Comparison of ENCODE assay signal across 20 cellular contexts in genomic region chr14:96803958-96804357, GRCh38. TPM values are rescaled to one million over a fixed set of nuclear protein-coding genes. Genes with fewer than 3 reads are reported as not detected.
DNase-seq lines count a peak whose midpoint lies in the region; ATAC-seq and TF ChIP-seq lines count a peak whose summit lies in the region.
"Had no signal": no experiment of that assay in that cellular context is flagged by ENCODE, and none has a peak within 500 bp of the region (broad histone marks: within the 10 kb centered on the region; RNA-seq: fewer than 3 reads in every experiment).

No MANE protein-coding gene starts in this region.

- no peak overlapping the region for H3K9ac ChIP-seq in OCI-LY1 (ENCODE audit: low read length)

- peaks cover 49% of the 10 kb centered on the region for H3K4me1 ChIP-seq in OCI-LY1 (ENCODE audit: insufficient read depth, low read length, severe bottlenecking)
- H3K4me1 ChIP-seq: gastroesophageal sphincter, uterus had no signal

- H3F3A ChIP-seq in OCI-LY1 (ENCODE audit: insufficient read depth, low read length): no peaks in the 10 kb centered on the region

- no peaks in the 10 kb centered on the region for H3K9me3 ChIP-seq in OCI-LY1 (ENCODE audit: low read length)
- H3K9me3 ChIP-seq: gastroesophageal sphincter, uterus had no signal

- H3K36me3 Mint-ChIP-seq in activated T-cell treated with anti-CD3 and anti-CD28 coated beads, Interleukin-2, amount 50 U/mL, for 72 hours (ENCODE audit: insufficient read depth in 2 of 2): peaks cover 0 to 2% of the 10 kb centered on the region in 2 donors
- peaks cover 3% of the 10 kb centered on the region for H3K36me3 Mint-ChIP-seq in effector memory CD8-positive, alpha-beta T cell (ENCODE audit: insufficient read depth)
- H3K36me3 Mint-ChIP-seq in stimulated activated memory B cell treated with anti-CD40 and anti-IgM and Interleukin-4, amounts not matched to agents 10 μg/mL and 1 μg/mL and 100 μg/mL, for 72 hours: peaks cover 14% of the 10 kb centered on the region

- H2AFZ ChIP-seq in OCI-LY1 (ENCODE audit: low read length): no peak overlapping the region

- H3K79me2 ChIP-seq in OCI-LY1 (ENCODE audit: insufficient read depth, low read length): peaks cover 98% of the 10 kb centered on the region

- POLR2A ChIA-PET in RWPE1 (lab: Yijun Ruan, JAX; ENCODE audit: low non-redundant PET): no interaction called here

- H3K4me3 Mint-ChIP-seq in activated T-cell treated with anti-CD3 and anti-CD28 coated beads, Interleukin-2, amount 50 U/mL, for 72 hours: peak overlapping the region in 1 of 2 donors; percentile 70
- H3K4me3 Mint-ChIP-seq in effector memory CD8-positive, alpha-beta T cell: peak overlapping the region; percentile 10 to 45
- no peak overlapping the region for H3K4me3 Mint-ChIP-seq in stimulated activated memory B cell treated with anti-CD40 and anti-IgM and Interleukin-4, amounts not matched to agents 10 μg/mL and 1 μg/mL and 100 μg/mL, for 72 hours
- H3K4me3 Mint-ChIP-seq: activated CD8-positive, alpha-beta T cell treated with anti-CD3 and anti-CD28 coated beads for 36 hours; CD8-positive, alpha-beta T cell; neural crest cell had no signal

- peak overlapping the region; percentile 60 for H3K27ac Mint-ChIP-seq in activated T-cell treated with anti-CD3 and anti-CD28 coated beads, Interleukin-2, amount 50 U/mL, for 72 hours
- H3K27ac Mint-ChIP-seq in effector memory CD8-positive, alpha-beta T cell: peak overlapping the region in 1 of 2 donors; percentile 31
- peak overlapping the region; percentile 15 for H3K27ac Mint-ChIP-seq in stimulated activated memory B cell treated with anti-CD40 and anti-IgM and Interleukin-4, amounts not matched to agents 10 μg/mL and 1 μg/mL and 100 μg/mL, for 72 hours
- H3K27ac Mint-ChIP-seq: activated CD8-positive, alpha-beta T cell treated with anti-CD3 and anti-CD28 coated beads for 36 hours; CD8-positive, alpha-beta T cell had no signal

- H3K4me2 ChIP-seq in OCI-LY1 (ENCODE audit: low read length): peak overlapping the region; percentile 48

- H3K27ac ChIP-seq in OCI-LY1 (ENCODE audit: low read depth, low read length, poor library complexity, severe bottlenecking): no peak overlapping the region
- no peak overlapping the region for H3K27ac ChIP-seq in RWPE1
- H3K27ac ChIP-seq: gastroesophageal sphincter, uterus had no signal

- no peaks in the 10 kb centered on the region for H3K27me3 Mint-ChIP-seq in activated T-cell treated with anti-CD3 and anti-CD28 coated beads, Interleukin-2, amount 50 U/mL, for 72 hours (ENCODE audit: low read depth)
- H3K27me3 Mint-ChIP-seq in effector memory CD8-positive, alpha-beta T cell: no peaks in the 10 kb centered on the region
- H3K27me3 Mint-ChIP-seq in stimulated activated memory B cell treated with anti-CD40 and anti-IgM and Interleukin-4, amounts not matched to agents 10 μg/mL and 1 μg/mL and 100 μg/mL, for 72 hours: no peaks in the 10 kb centered on the region
- H3K27me3 Mint-ChIP-seq: activated CD8-positive, alpha-beta T cell treated with anti-CD3 and anti-CD28 coated beads for 36 hours had no signal

- H3K4me3 ChIP-seq in OCI-LY1 (ENCODE audit: low read depth, low read length, poor library complexity, severe bottlenecking): peak overlapping the region; percentile 23
- H3K4me3 ChIP-seq: gastroesophageal sphincter, uterus had no signal

- no peak for ATAC-seq in activated T-cell treated with anti-CD3 and anti-CD28 coated beads, Interleukin-2, amount 50 U/mL, for 72 hours (replicated peaks in 1 of 2)
- no peak for ATAC-seq in effector memory CD8-positive, alpha-beta T cell (replicated peaks)
- no peak for ATAC-seq in stimulated activated memory B cell treated with anti-CD40 and anti-IgM and Interleukin-4, amounts not matched to agents 10 μg/mL and 1 μg/mL and 100 μg/mL, for 72 hours
- ATAC-seq: activated CD8-positive, alpha-beta T cell treated with anti-CD3 and anti-CD28 coated beads for 36 hours; CD8-positive, alpha-beta T cell; gastroesophageal sphincter had no signal

- H3K9me3 Mint-ChIP-seq in activated T-cell treated with anti-CD3 and anti-CD28 coated beads, Interleukin-2, amount 50 U/mL, for 72 hours: no peaks in the 10 kb centered on the region
- H3K9me3 Mint-ChIP-seq in effector memory CD8-positive, alpha-beta T cell: no peaks in the 10 kb centered on the region
- H3K9me3 Mint-ChIP-seq in stimulated activated memory B cell treated with anti-CD40 and anti-IgM and Interleukin-4, amounts not matched to agents 10 μg/mL and 1 μg/mL and 100 μg/mL, for 72 hours: no peaks in the 10 kb centered on the region
- H3K9me3 Mint-ChIP-seq: activated CD8-positive, alpha-beta T cell treated with anti-CD3 and anti-CD28 coated beads for 36 hours; CD8-positive, alpha-beta T cell had no signal

- CTCF ChIA-PET in RWPE1 (lab: Yijun Ruan, JAX): no interaction called here

- no peak for DNase-seq in activated T-cell treated with anti-CD3 and anti-CD28 coated beads, Interleukin-2, amount 50 U/mL, for 72 hours
- DNase-seq in activated T-cell treated with anti-CD3 and anti-CD28 coated beads, Interleukin-2, amount 50 U/mL, for 48 hours: no peak
- no peak for DNase-seq in effector memory CD8-positive, alpha-beta T cell
- DNase-seq in NCI-H2171 treated with DMSO at 0.1 percent for 48 hours (lab: John Stamatoyannopoulos, UW) (no peak), RWPE1 (ENCODE audit: low spot score) (no peak), NCI-H524 treated with DMSO at 0.1 percent for 48 hours (lab: John Stamatoyannopoulos, UW) (no peak)
- DNase-seq: activated CD8-positive, alpha-beta T cell treated with anti-CD3 and anti-CD28 coated beads for 36 hours; CD8-positive, alpha-beta T cell; dermis blood vessel endothelial cell; DMS79 treated with DMSO at 0.1 percent for 48 hours; NCI-H187 treated with DMSO at 0.1 percent for 48 hours; NCI-H446; NK-92 treated with Interleukin-12 subunit alpha and Interleukin-12 subunit beta, amount 100 ng/mL, for 24 hours; stimulated activated CD4-positive, alpha-beta T cell treated with anti-CD3 and anti-CD28 coated beads, Interleukin-4, amount 100 ng/mL, for 4 hours; SW 1271; uterus had no signal

- TF ChIP-seq CTCF in OCI-LY1 (IDR thresholded peaks at IDR 0.05; ENCODE audit: low read length): no peak
- TF ChIP-seq CTCF in RWPE1 (conservative IDR thresholded peaks at IDR 0.05; ENCODE audit: low read depth): no peak

- H3K4me1 Mint-ChIP-seq in activated T-cell treated with anti-CD3 and anti-CD28 coated beads, Interleukin-2, amount 50 U/mL, for 72 hours (ENCODE audit: low read depth): peaks cover 58% of the 10 kb centered on the region
- H3K4me1 Mint-ChIP-seq in effector memory CD8-positive, alpha-beta T cell (ENCODE audit: low read depth in 2 of 2): peaks cover 20 to 28% of the 10 kb centered on the region in 2 donors
- H3K4me1 Mint-ChIP-seq in stimulated activated memory B cell treated with anti-CD40 and anti-IgM and Interleukin-4, amounts not matched to agents 10 μg/mL and 1 μg/mL and 100 μg/mL, for 72 hours: peaks cover 47% of the 10 kb centered on the region

- peaks cover 3% of the 10 kb centered on the region; the same call in 1 of the 2 replicates for H4K20me1 ChIP-seq in OCI-LY1 (ENCODE audit: insufficient read depth, low read length)

- no peaks in the 10 kb centered on the region for H3K9me2 ChIP-seq in OCI-LY1 (ENCODE audit: low read depth, low read length)

- H3K36me3 ChIP-seq in OCI-LY1 (ENCODE audit: insufficient read depth, low read length): no peaks in the 10 kb centered on the region
- H3K36me3 ChIP-seq: gastroesophageal sphincter, uterus had no signal

- no peaks in the 10 kb centered on the region for H3K27me3 ChIP-seq in OCI-LY1 (ENCODE audit: insufficient read depth, low read length)
- H3K27me3 ChIP-seq: gastroesophageal sphincter, uterus had no signal

RNA-seq across cellular contexts. Expression of gene VRK1, which starts 6.8 kb away (rescaled TPM):
- 10 to 100 TPM; 56.4 to 66.5 TPM for total RNA-seq in activated T-cell treated with anti-CD3 and anti-CD28 coated beads, Interleukin-2, amount 50 U/mL, for 72 hours
